ENCODE assay signal across 28 cellular contexts in the genomic region with DNA sequence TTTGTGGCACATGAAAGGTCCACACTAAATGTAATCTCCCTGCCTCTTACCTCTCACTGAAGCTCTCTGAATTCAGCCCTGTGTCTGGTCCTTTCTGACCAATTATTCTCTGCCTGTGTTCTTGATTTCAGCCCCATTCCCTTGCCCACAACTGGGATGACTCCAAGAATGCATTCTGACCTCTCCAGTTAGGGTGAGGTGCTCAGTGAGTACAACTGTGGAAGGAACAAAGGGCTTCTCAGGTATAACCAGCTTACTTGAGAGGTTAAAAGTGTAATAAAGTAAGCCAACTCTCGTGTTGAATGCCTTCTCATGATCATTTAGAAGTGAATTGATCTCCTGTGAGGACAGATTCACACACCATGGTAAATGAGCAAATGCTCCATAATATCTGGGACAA.
"Had no signal": no experiment of that assay in that cellular context is flagged by ENCODE, and none has a peak within 500 bp of the region (broad histone marks: within the 10 kb centered on the region; RNA-seq: fewer than 3 reads in every experiment).

No MANE protein-coding gene starts in this region.

- H3K36me3 ChIP-seq: colonic mucosa, esophagus squamous epithelium, gastrocnemius medialis, heart left ventricle, lower lobe of right lung had no signal

- H2AFZ ChIP-seq: hepatocyte had no signal

- H3K36me3 Mint-ChIP-seq: mesothelial cell of epicardium had no signal

- H3K9me3 Mint-ChIP-seq: effector memory CD8-positive, alpha-beta T cell had no signal

- ATAC-seq: effector memory CD8-positive, alpha-beta T cell; esophagus mucosa; gastrocnemius medialis; heart left ventricle; left ventricle myocardium superior; lower lobe of right lung had no signal

- H3K27me3 Mint-ChIP-seq: dendritic cell treated with granulocyte-macrophage colony-stimulating factor and Interleukin-4, amounts not matched to agents 40 ng/mL and 50 ng/mL, for 4 days; naive B cell had no signal

- DNase-seq: colonic mucosa; cortex of kidney; effector CD8-positive, alpha-beta T cell; effector memory CD8-positive, alpha-beta T cell; endodermal cell; erythroblast; esophagus squamous epithelium; foreskin fibroblast; foreskin melanocyte; gastrocnemius medialis; glutamatergic neuron; heart left ventricle; hypothalamus; immature natural killer cell; islet precursor cell; kidney; kidney glomerular epithelial cell; left colon; left ventricle myocardium superior; lower lobe of right lung; mesenchymal stem cell; mucosa of descending colon; naive B cell had no signal

- H3K4me3 Mint-ChIP-seq: dendritic cell treated with granulocyte-macrophage colony-stimulating factor and Interleukin-4, amounts not matched to agents 40 ng/mL and 50 ng/mL, for 4 days; effector memory CD8-positive, alpha-beta T cell; endodermal cell; immature natural killer cell; mesothelial cell of epicardium had no signal

- H3K27me3 ChIP-seq: colonic mucosa, gastrocnemius medialis, heart left ventricle, hepatocyte had no signal

- H3K4me2 ChIP-seq: hepatocyte had no signal

- H3K4me3 ChIP-seq: colonic mucosa, esophagus squamous epithelium, gastrocnemius medialis, heart left ventricle, hepatocyte, lower lobe of right lung, mucosa of descending colon had no signal

- H3K27ac Mint-ChIP-seq: dendritic cell treated with granulocyte-macrophage colony-stimulating factor and Interleukin-4, amounts not matched to agents 40 ng/mL and 50 ng/mL, for 4 days; effector memory CD8-positive, alpha-beta T cell; endodermal cell; immature natural killer cell; mesothelial cell of epicardium had no signal

- H3K79me2 ChIP-seq: hepatocyte had no signal

- H3K27ac ChIP-seq: colonic mucosa, epithelial cell of prostate, esophagus squamous epithelium, gastrocnemius medialis, heart left ventricle, hepatocyte, lower lobe of right lung had no signal

- H3K4me1 Mint-ChIP-seq: endodermal cell, immature natural killer cell, mesothelial cell of epicardium had no signal

- H3K9me3 ChIP-seq: colonic mucosa, esophagus squamous epithelium, gastrocnemius medialis, lower lobe of right lung, mucosa of descending colon had no signal

- H3K4me1 ChIP-seq: colonic mucosa, gastrocnemius medialis had no signal
